In genomic region chr14:23286020-23286903, GRCh38 we compare ENCODE assay signal across 1 cellular context.
A peak's percentile ranks its signal among the peaks of the same experiment; 100 is the strongest.
TF ChIP-seq lines count a peak whose summit lies in the region.

HOMEZ (minus strand) TSS chr14:23286132; CDS start chr14:23285952, 180 bp downstream.

TF ChIP-seq in HepG2, 621 proteins besides CTCF, POLR2A, EP300 and RAD21 (continued from another document and continues in another):
- TF ChIP-seq SKIL (CRISPR knock-in tag; IDR thresholded peaks at IDR 0.05; ENCODE audit: borderline replicate concordance) (no peak), XBP1 (CRISPR knock-in tag; IDR thresholded peaks at IDR 0.05) (no peak), IKZF1 (IDR thresholded peaks at IDR 0.05) (no peak), SRSF9 (IDR thresholded peaks at IDR 0.05; ENCODE audit: borderline replicate concordance, insufficient read depth, low read depth, low read length, poor library complexity, severe bottlenecking) (no peak), SIN3A (IDR thresholded peaks at IDR 0.05; ENCODE audit: borderline replicate concordance, low read depth, low read length) (peak; percentile 92), TRAFD1 (CRISPR knock-in tag; IDR thresholded peaks at IDR 0.05; ENCODE audit: borderline replicate concordance) (no peak; the same call in 1 of the 2 replicates), FOXC1 (CRISPR knock-in tag; IDR thresholded peaks at IDR 0.05; ENCODE audit: borderline replicate concordance) (peak; percentile 91; the same call in 1 of the 2 replicates), TRIM22 (IDR thresholded peaks at IDR 0.05) (no peak), ZNF549 (CRISPR knock-in tag; IDR thresholded peaks at IDR 0.05) (no peak), CC2D1A (CRISPR knock-in tag; IDR thresholded peaks at IDR 0.05) (no peak), NRL (CRISPR knock-in tag; IDR thresholded peaks at IDR 0.05; ENCODE audit: borderline replicate concordance) (peak; percentile 96), ZSCAN30 (CRISPR knock-in tag; IDR thresholded peaks at IDR 0.05) (no peak), ARNT (IDR thresholded peaks at IDR 0.05) (no peak), DZIP1 (CRISPR knock-in tag; IDR thresholded peaks at IDR 0.05) (no peak; the same call in 1 of the 2 replicates), NR2F6 (IDR thresholded peaks at IDR 0.05) (peak; percentile 31; the same call in 1 of the 2 replicates), NR2F6 (CRISPR knock-in tag; IDR thresholded peaks at IDR 0.05) (peak; percentile 59), ZNF574 (CRISPR knock-in tag; IDR thresholded peaks at IDR 0.05) (peak; percentile 87), E2F1 (CRISPR knock-in tag; IDR thresholded peaks at IDR 0.05) (peak; percentile 92), ZFY (CRISPR knock-in tag; IDR thresholded peaks at IDR 0.05) (peak; percentile 79), ZNF530 (CRISPR knock-in tag; IDR thresholded peaks at IDR 0.05; ENCODE audit: low read depth) (no peak), ZNF782 (CRISPR knock-in tag; IDR thresholded peaks at IDR 0.05; ENCODE audit: borderline replicate concordance) (peak; percentile 71; the same call in 1 of the 2 replicates), TOE1 (CRISPR knock-in tag; IDR thresholded peaks at IDR 0.05) (peak; percentile 35; the same call in 1 of the 2 replicates), NFE2 (CRISPR knock-in tag; IDR thresholded peaks at IDR 0.05) (no peak), ZBTB14 (CRISPR knock-in tag; IDR thresholded peaks at IDR 0.05) (peak; percentile 92), ZNF749 (CRISPR knock-in tag; IDR thresholded peaks at IDR 0.05; ENCODE audit: borderline replicate concordance) (no peak), ZNF20 (CRISPR knock-in tag; IDR thresholded peaks at IDR 0.05) (peak; percentile 73; the same call in 1 of the 2 replicates), SNAPC5 (CRISPR knock-in tag; IDR thresholded peaks at IDR 0.05; ENCODE audit: borderline replicate concordance) (0 out of 2 replicates have a peak, but pooled peaks have one; percentile 24), CBX1 (IDR thresholded peaks at IDR 0.05; ENCODE audit: low read depth) (peak; percentile 98), TIGD3 (CRISPR knock-in tag; IDR thresholded peaks at IDR 0.05; ENCODE audit: borderline replicate concordance) (peak; percentile 86; the same call in 1 of the 2 replicates), ZFP41 (CRISPR knock-in tag; IDR thresholded peaks at IDR 0.05; ENCODE audit: borderline replicate concordance) (no peak; the same call in 1 of the 2 replicates), ZNF230 (CRISPR knock-in tag; IDR thresholded peaks at IDR 0.05) (peak; percentile 98), RFX5 (IDR thresholded peaks at IDR 0.05; ENCODE audit: low read depth, low read length) (peak; percentile 83), ARID2 (CRISPR knock-in tag; IDR thresholded peaks at IDR 0.05; ENCODE audit: borderline replicate concordance) (no peak), TCF7 (IDR thresholded peaks at IDR 0.05; ENCODE audit: low read depth) (no peak), HDAC6 (IDR thresholded peaks at IDR 0.05; ENCODE audit: low read depth, low read length) (0 out of 2 replicates have a peak, but pooled peaks have one; percentile 45), NR2F1 (CRISPR knock-in tag; IDR thresholded peaks at IDR 0.05) (0 out of 4 replicates have a peak, but pooled peaks of 1 of the 2 experiments have one; percentile 5), ZNF44 (CRISPR knock-in tag; IDR thresholded peaks at IDR 0.05) (peak; percentile 99; the same call in 1 of the 2 replicates), ZBTB1 (CRISPR knock-in tag; IDR thresholded peaks at IDR 0.05; ENCODE audit: borderline replicate concordance) (no peak), ZBTB4 (CRISPR knock-in tag; IDR thresholded peaks at IDR 0.05; ENCODE audit: borderline replicate concordance) (0 out of 2 replicates have a peak, but pooled peaks have one; percentile 26), ZNF790 (CRISPR knock-in tag; IDR thresholded peaks at IDR 0.05; ENCODE audit: borderline replicate concordance) (no peak; the same call in 1 of the 2 replicates), ZNF160 (CRISPR knock-in tag; IDR thresholded peaks at IDR 0.05) (peak; percentile 93), CREBL2 (CRISPR knock-in tag; IDR thresholded peaks at IDR 0.05; ENCODE audit: borderline replicate concordance) (peak; percentile 95; the same call in 1 of the 2 replicates), ZNF235 (CRISPR knock-in tag; IDR thresholded peaks at IDR 0.05; ENCODE audit: borderline replicate concordance) (peak; percentile 89), JARID2 (CRISPR knock-in tag; IDR thresholded peaks at IDR 0.05; ENCODE audit: insufficient replicate concordance) (no peak), ZNF569 (CRISPR knock-in tag; IDR thresholded peaks at IDR 0.05; ENCODE audit: borderline replicate concordance) (no peak)
